15 cellular contexts compared by ENCODE assay signal in the genomic region with DNA sequence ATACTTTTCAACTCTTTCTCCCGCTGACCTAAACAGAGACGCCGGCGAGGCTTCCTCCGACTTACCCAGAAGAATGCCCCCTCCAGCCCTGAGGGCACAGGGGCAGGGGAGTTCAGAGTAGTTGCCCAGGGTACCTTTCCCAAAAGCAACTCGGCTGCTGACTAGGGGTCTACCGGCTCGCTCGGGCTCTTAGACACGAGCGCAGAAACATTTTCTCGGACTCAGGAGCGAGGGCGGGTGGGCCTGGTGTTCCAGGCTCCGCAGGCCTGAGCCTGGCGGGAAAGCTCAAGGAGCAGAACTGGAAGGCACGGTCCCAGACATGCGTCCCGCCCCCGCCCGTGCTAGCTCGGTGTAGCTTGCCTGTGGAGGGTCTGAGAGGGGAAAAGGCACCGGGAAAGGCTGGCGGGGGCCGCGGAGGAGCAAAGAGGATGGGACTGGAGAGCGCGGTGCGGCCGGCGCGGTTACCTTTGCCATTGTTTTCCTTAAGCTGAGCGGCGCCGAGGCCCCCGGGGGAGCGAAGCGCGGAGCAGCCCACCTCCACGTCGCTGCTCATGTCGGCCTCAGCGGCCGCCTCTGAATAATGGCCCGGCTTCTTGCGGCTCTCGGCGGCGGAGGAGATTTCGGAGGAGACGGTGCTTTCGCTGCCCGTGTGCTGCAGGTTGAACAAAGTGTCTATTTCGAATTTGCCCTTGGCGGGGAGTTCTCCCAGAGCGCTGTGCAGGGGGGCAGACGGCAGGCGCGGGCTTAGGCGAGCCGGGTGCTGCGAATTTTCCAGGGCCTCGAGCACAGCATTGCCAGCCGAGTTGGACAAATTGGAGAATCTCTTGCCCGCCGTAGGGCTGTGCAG. TPM values are rescaled to one million over a fixed set of nuclear protein-coding genes. Genes with fewer than 3 reads are reported as not detected.
DNase-seq lines count a peak whose midpoint lies in the region; FAIRE-seq and TF ChIP-seq lines count a peak whose summit lies in the region.
"Had no signal": no experiment of that assay in that cellular context is flagged by ENCODE, and none has a peak within 500 bp of the region (broad histone marks: within the 10 kb centered on the region; RNA-seq: fewer than 3 reads in every experiment).

No MANE protein-coding gene starts in this region.

- H3K9me3 Mint-ChIP-seq in brain (peaks cover 0 to 17% (median 8%) of the 10 kb centered on the region in 5 experiments), neural progenitor cell (no peaks in the 10 kb centered on the region)

- H3K36me3 Mint-ChIP-seq in brain (no peaks in the 10 kb centered on the region), neural progenitor cell (no peaks in the 10 kb centered on the region)

- H3K79me2 ChIP-seq in neural progenitor cell (ENCODE audit: low read depth), result no peaks in the 10 kb centered on the region

- no peak for TF ChIP-seq EP300 in stomach (IDR thresholded peaks at IDR 0.05)

- H2AFZ ChIP-seq in neural progenitor cell (replicated peaks), result no peak overlapping the region

- peak; percentile 28 for DNase-seq in NCI-H1092 (lab: John Stamatoyannopoulos, UW)
- DNase-seq in NCI-H1092 treated with DMSO at 0.1 percent for 48 hours (lab: John Stamatoyannopoulos, UW), result no peak
- DNase-seq in GM13977 (ENCODE audit: low spot score), result peak; percentile 19
- DNase-seq in neural progenitor cell (ENCODE audit: low spot score), result peak; percentile 70
- no peak for DNase-seq in NCI-H187 (lab: John Stamatoyannopoulos, UW)
- no peak for DNase-seq in stomach
- no peak for DNase-seq in HTR-8/SVneo (ENCODE audit: insufficient read length, low spot score)
- DNase-seq: brain microvascular endothelial cell, MM.1S, spleen had no signal

- no peak overlapping the region for H3K4me3 ChIP-seq in neural progenitor cell
- H3K4me3 ChIP-seq in stomach, result no peak overlapping the region
- H3K4me3 ChIP-seq: tibial nerve had no signal

- H3K27me3 ChIP-seq in neural progenitor cell (peaks cover 100% of the 10 kb centered on the region), stomach (peaks cover 76 to 100% (median 99%) of the 10 kb centered on the region in 3 donors)

- H3K27ac ChIP-seq in neural progenitor cell (no peak overlapping the region), stomach (no peak overlapping the region)
- H3K27ac ChIP-seq: 22Rv1, brain microvascular endothelial cell, spleen, tibial nerve had no signal

- H3K4me3 Mint-ChIP-seq in brain (peak overlapping the region; percentile 35 to 82 (median 72)), neural progenitor cell (no peak overlapping the region)

- no peak for TF ChIP-seq POLR2A in stomach (IDR thresholded peaks at IDR 0.05)

- TF ChIP-seq CTCF in GM13977 (IDR thresholded peaks at IDR 0.05; ENCODE audit: extremely low read depth, insufficient read depth, missing control alignments), result no peak
- TF ChIP-seq CTCF in brain (conservative IDR thresholded peaks at IDR 0.05), result no peak
- TF ChIP-seq CTCF in neural progenitor cell (IDR thresholded peaks at IDR 0.05), result no peak
- TF ChIP-seq CTCF in stomach (IDR thresholded peaks at IDR 0.05), result no peak

- peaks cover 7% of the 10 kb centered on the region for H3K4me1 ChIP-seq in neural progenitor cell
- peaks cover 5 to 72% (median 45%) of the 10 kb centered on the region in 4 donors for H3K4me1 ChIP-seq in stomach

- no peak for FAIRE-seq in HTR-8/SVneo (lab: Jason Lieb, UNC)
- FAIRE-seq: endometrium had no signal

- H3K4me2 ChIP-seq in neural progenitor cell, result peak overlapping the region; percentile 45

- peaks cover 86% of the 10 kb centered on the region for H4K20me1 ChIP-seq in neural progenitor cell (ENCODE audit: low read depth)

- no peaks in the 10 kb centered on the region for H3K36me3 ChIP-seq in neural progenitor cell
- no peaks in the 10 kb centered on the region for H3K36me3 ChIP-seq in stomach
- H3K36me3 ChIP-seq: brain microvascular endothelial cell, tibial nerve had no signal

- 5 to 15% (median 7%) methylated on average over 46 to 66 of the region's 66 CpGs for WGBS in stomach, 5 donors

- H3K27ac Mint-ChIP-seq in brain (peak overlapping the region in 2 of 5 experiments; percentile 22 to 81), neural progenitor cell (no peak overlapping the region)

- intact Hi-C loops in stomach (cut with DNase I; ENCODE audit: low total_unique reads), result no loop called here

- H3K9ac ChIP-seq in neural progenitor cell, result no peak overlapping the region

- H3K4me1 Mint-ChIP-seq in brain (peaks cover 67% of the 10 kb centered on the region), neural progenitor cell (peaks cover 17% of the 10 kb centered on the region)

- in situ Hi-C loops in GM13977 (cut with MboI; ENCODE audit: low pct_unique_long_range_greater_than_20kb, low sequenced_read_pairs, unreplicated experiment), result loop anchor here (25.0 kb wide), 2 partner anchors 396 to 1746 kb away; partner anchors contain the start of gene SP9

- H3K27me3 Mint-ChIP-seq in brain, result peaks cover 98% of the 10 kb centered on the region
- peaks cover 89% of the 10 kb centered on the region for H3K27me3 Mint-ChIP-seq in neural progenitor cell (ENCODE audit: insufficient read depth, low read depth)

- H3K9me3 ChIP-seq in neural progenitor cell (ENCODE audit: low read depth) (no peaks in the 10 kb centered on the region), stomach (peaks cover 9 to 57% (median 30%) of the 10 kb centered on the region in 4 donors)
- H3K9me3 ChIP-seq: tibial nerve had no signal

- peaks cover 20% of the 10 kb centered on the region for H3F3A ChIP-seq in neural progenitor cell (ENCODE audit: low read depth)

RNA-seq across cellular contexts. Expression of gene EVX2, which starts 0.7 kb away (rescaled TPM):
- polyA plus RNA-seq in brain (ENCODE audit: insufficient read depth, low read depth, low replicate concordance), result 0.14 TPM
- total RNA-seq in neural progenitor cell (ENCODE audit: low replicate concordance), result not detected in 2 replicates
- not detected for total RNA-seq in stomach
- not detected for polyA plus RNA-seq in stomach
- total RNA-seq: kidney epithelial cell, spleen, tibial nerve had no signal
- polyA plus RNA-seq: spleen had no signal

RNA-seq across cellular contexts. Expression of gene HOXD13, which starts 9.4 kb away (rescaled TPM):
- 9.8 TPM for polyA plus RNA-seq in brain (ENCODE audit: insufficient read depth, low read depth, low replicate concordance)
- total RNA-seq in neural progenitor cell (ENCODE audit: low replicate concordance), result not detected in 2 replicates
- total RNA-seq in stomach, result not detected
- polyA plus RNA-seq in stomach, result not detected
- total RNA-seq: kidney epithelial cell, spleen had no signal
- polyA plus RNA-seq: spleen had no signal

RNA-seq across cellular contexts. Expression of gene HOXD12, which starts 16.5 kb away (rescaled TPM):
- polyA plus RNA-seq in brain (ENCODE audit: insufficient read depth, low read depth, low replicate concordance), result 1.3 TPM
- not detected in 2 replicates for total RNA-seq in neural progenitor cell (ENCODE audit: low replicate concordance)
- total RNA-seq in stomach, result not detected
- not detected for polyA plus RNA-seq in stomach
- total RNA-seq: kidney epithelial cell, spleen, tibial nerve had no signal
- polyA plus RNA-seq: spleen had no signal

RNA-seq across cellular contexts. Expression of gene HOXD11, which starts 24.0 kb away (rescaled TPM):
- polyA plus RNA-seq in brain (ENCODE audit: insufficient read depth, low read depth, low replicate concordance), result 5.1 TPM
- total RNA-seq in neural progenitor cell (ENCODE audit: low replicate concordance), result not detected in 2 replicates
- total RNA-seq in stomach, result not detected
- not detected for polyA plus RNA-seq in stomach
- total RNA-seq: spleen had no signal
- polyA plus RNA-seq: spleen had no signal

RNA-seq across cellular contexts. Expression of gene HOXD10, which starts 33.5 kb away (rescaled TPM):
- 17.2 TPM for polyA plus RNA-seq in brain (ENCODE audit: insufficient read depth, low read depth, low replicate concordance)
- total RNA-seq in neural progenitor cell (ENCODE audit: low replicate concordance), result not detected in 2 replicates
- total RNA-seq in stomach, result 1 to 10 TPM in 1 of 5 donors, not detected in 4; 2.6 TPM
- not detected for polyA plus RNA-seq in stomach
- total RNA-seq: spleen had no signal

Comparison
In these comparisons a context has a peak if more than half of its experiments do, and no peak if none do; other contexts are left out.
1. DNase-seq: peak in NCI-H1092 (single experiment), GM13977 (single experiment) and neural progenitor cell (single experiment); none in NCI-H1092 treated with DMSO at 0.1 percent for 48 hours (single experiment), NCI-H187 (0 of 2), stomach (single experiment) and HTR-8/SVneo (single experiment).